In genomic region chr20:38083338-38084048, GRCh38 we compare ENCODE assay signal across 15 cellular contexts. TPM values are rescaled to one million over a fixed set of nuclear protein-coding genes. Genes with fewer than 3 reads are reported as not detected.
A peak's percentile ranks its signal among the peaks of the same experiment; 100 is the strongest.
DNase-seq lines count a peak whose midpoint lies in the region; ATAC-seq and TF ChIP-seq lines count a peak whose summit lies in the region.
"Had no signal": no experiment of that assay in that cellular context is flagged by ENCODE, and none has a peak within 500 bp of the region (broad histone marks: within the 10 kb centered on the region; RNA-seq: fewer than 3 reads in every experiment).

No MANE protein-coding gene starts in this region.

- 75 to 79% methylated on average over 12 of the region's 12 CpGs for WGBS in esophagus, 2 donors
- 80 to 83% methylated on average over 8 to 12 of the region's 12 CpGs for WGBS in transverse colon (ENCODE audit: low coverage in 1 of 2), 2 donors

- H3K9me3 ChIP-seq in esophagus (ENCODE audit: control insufficient read depth in 2 of 2, insufficient read depth in 1 of 2, low read depth in 1 of 2, low read length in 1 of 2): no peaks in the 10 kb centered on the region
- H3K9me3 ChIP-seq in transverse colon: no peaks in the 10 kb centered on the region

- H3K4me3 ChIP-seq in esophagus (ENCODE audit: low read depth in 1 of 2, low read length in 2 of 2) (no peak overlapping the region), transverse colon (no peak overlapping the region)
- H3K4me3 ChIP-seq: PC-9 had no signal

- POLR2A ChIA-PET in naive thymus-derived CD8-positive, alpha-beta T cell (lab: Charles Lee): no interaction called here

- H3K27me3 Mint-ChIP-seq in mesothelial cell of epicardium (ENCODE audit: low read depth): no peaks in the 10 kb centered on the region
- H3K27me3 Mint-ChIP-seq in naive thymus-derived CD8-positive, alpha-beta T cell: no peaks in the 10 kb centered on the region
- H3K27me3 Mint-ChIP-seq: activated CD4-positive, alpha-beta T cell treated with anti-CD3 and anti-CD28 coated beads, Interleukin-2, amount 10 ng/mL, durations not matched to agents 24 days and 14 days; IgD-negative memory B cell had no signal

- H3K4me3 Mint-ChIP-seq in mesothelial cell of epicardium: no peak overlapping the region
- no peak overlapping the region for H3K4me3 Mint-ChIP-seq in naive thymus-derived CD8-positive, alpha-beta T cell
- H3K4me3 Mint-ChIP-seq: activated CD4-positive, alpha-beta T cell treated with anti-CD3 and anti-CD28 coated beads, Interleukin-2, amount 10 ng/mL, durations not matched to agents 24 days and 14 days; CD8-positive, alpha-beta T cell; IgD-negative memory B cell; T-helper 1 cell treated with Interleukin-12 subunit alpha and Interleukin-12 subunit beta and Interleukin-4 antibody, amounts not matched to agents 30 μg/mL and 1 μg/mL, for 36 hours had no signal

- no peak for DNase-seq in mesothelial cell of epicardium (ENCODE audit: low spot score in 2 of 2, unreplicated experiment in 2 of 2)
- no peak for DNase-seq in transverse colon
- no peak for DNase-seq in omental fat pad (ENCODE audit: low spot score)
- no peak for DNase-seq in naive thymus-derived CD8-positive, alpha-beta T cell
- no peak for DNase-seq in caudate nucleus (lab: John Stamatoyannopoulos, UW)
- DNase-seq: activated CD4-positive, alpha-beta T cell treated with anti-CD3 and anti-CD28 coated beads, Interleukin-2, amount 10 ng/mL, durations not matched to agents 24 days and 14 days; CD8-positive, alpha-beta T cell; NCI-H1417; NCI-H446; PC-9 had no signal

- H3K4me1 ChIP-seq in esophagus (ENCODE audit: control insufficient read depth in 2 of 2, insufficient read depth in 2 of 2, low read length in 1 of 2) (peaks cover 0 to 4% of the 10 kb centered on the region in 2 donors), transverse colon (peaks cover 3 to 32% (median 12%) of the 10 kb centered on the region in 4 donors)

- peaks cover 23% of the 10 kb centered on the region for H3K9me3 Mint-ChIP-seq in mesothelial cell of epicardium
- H3K9me3 Mint-ChIP-seq in naive thymus-derived CD8-positive, alpha-beta T cell: peaks cover 0 to 5% (median 0%) of the 10 kb centered on the region in 9 donors
- H3K9me3 Mint-ChIP-seq: activated CD4-positive, alpha-beta T cell treated with anti-CD3 and anti-CD28 coated beads, Interleukin-2, amount 10 ng/mL, durations not matched to agents 24 days and 14 days; IgD-negative memory B cell had no signal

- H3K36me3 Mint-ChIP-seq in mesothelial cell of epicardium: peaks cover 58% of the 10 kb centered on the region
- peaks cover 8 to 97% (median 39%) of the 10 kb centered on the region in 3 donors for H3K36me3 Mint-ChIP-seq in naive thymus-derived CD8-positive, alpha-beta T cell

- peaks cover 43% of the 10 kb centered on the region for H3K4me1 Mint-ChIP-seq in mesothelial cell of epicardium
- H3K4me1 Mint-ChIP-seq in naive thymus-derived CD8-positive, alpha-beta T cell: peaks cover 14 to 25% (median 23%) of the 10 kb centered on the region in 4 donors
- H3K4me1 Mint-ChIP-seq: activated CD4-positive, alpha-beta T cell treated with anti-CD3 and anti-CD28 coated beads, Interleukin-2, amount 10 ng/mL, durations not matched to agents 24 days and 14 days had no signal

- TF ChIP-seq CTCF in mesothelial cell of epicardium (IDR thresholded peaks at IDR 0.05; ENCODE audit: unreplicated experiment) (no peak), transverse colon (IDR thresholded peaks at IDR 0.05) (no peak), omental fat pad (IDR thresholded peaks at IDR 0.05) (no peak)

- no peak for TF ChIP-seq EP300 in transverse colon (IDR thresholded peaks at IDR 0.05; ENCODE audit: low read depth)

- in situ Hi-C loops in transverse colon (cut with MboI; ENCODE audit: low pct_ligation_motif_present in 1 of 4, low pct_unique_long_range_greater_than_20kb in 1 of 4, low sequenced_read_pairs in 3 of 4): no loop called here

- ATAC-seq in SK-N-SH treated with all-trans-retinoic acid at 6 μM for 48 hours (no peak), omental fat pad (ENCODE audit: low FRiP score) (no peak), GM18519 (IDR thresholded peaks at IDR 0.05; ENCODE audit: low FRiP score, unreplicated experiment) (no peak)
- no peak for ATAC-seq in naive thymus-derived CD8-positive, alpha-beta T cell
- ATAC-seq: CD8-positive, alpha-beta T cell had no signal

- H3K27me3 ChIP-seq in esophagus (ENCODE audit: control insufficient read depth in 1 of 2, insufficient read depth in 2 of 2, low read length in 2 of 2) (no peaks in the 10 kb centered on the region), transverse colon (no peaks in the 10 kb centered on the region)

- TF ChIP-seq POLR2A in transverse colon (IDR thresholded peaks at IDR 0.05): no peak

- H3K27ac ChIP-seq in esophagus (ENCODE audit: low read depth in 2 of 2, low read length in 1 of 2): peak overlapping the region; percentile 24 to 71
- peak overlapping the region; percentile 66 to 83 (median 79) for H3K27ac ChIP-seq in transverse colon
- H3K27ac ChIP-seq in caudate nucleus (ENCODE audit: low read depth, low read length): no peak overlapping the region
- H3K27ac ChIP-seq: PC-9 had no signal

- peak overlapping the region; percentile 94 for H3K27ac Mint-ChIP-seq in mesothelial cell of epicardium
- peak overlapping the region in 1 of 10 donors; percentile 15 for H3K27ac Mint-ChIP-seq in naive thymus-derived CD8-positive, alpha-beta T cell
- H3K27ac Mint-ChIP-seq: activated CD4-positive, alpha-beta T cell treated with anti-CD3 and anti-CD28 coated beads, Interleukin-2, amount 10 ng/mL, durations not matched to agents 24 days and 14 days; CD8-positive, alpha-beta T cell; T-helper 1 cell treated with Interleukin-12 subunit alpha and Interleukin-12 subunit beta and Interleukin-4 antibody, amounts not matched to agents 30 μg/mL and 1 μg/mL, for 36 hours had no signal

- H3K36me3 ChIP-seq in esophagus (ENCODE audit: control insufficient read depth in 2 of 2, insufficient read depth in 2 of 2, low read length in 1 of 2): peaks cover 5 to 8% of the 10 kb centered on the region in 2 donors
- H3K36me3 ChIP-seq in transverse colon: peaks cover 0 to 13% (median 5%) of the 10 kb centered on the region in 4 donors

- intact Hi-C loops in transverse colon (cut with DNase I; ENCODE audit: low total_unique reads): no loop called here

TF ChIP-seq in SK-N-SH treated with all-trans-retinoic acid at 6 μM for 48 hours, 23 proteins besides CTCF, POLR2A, EP300 and RAD21:
- TF ChIP-seq ARNTL (CRISPR knock-in tag; IDR thresholded peaks at IDR 0.05; ENCODE audit: borderline replicate concordance, low read depth): no peak
- peak; percentile 91 for TF ChIP-seq ZFP3 (CRISPR knock-in tag; IDR thresholded peaks at IDR 0.05)

RNA-seq across cellular contexts. Expression of gene RPRD1B, which starts 49.9 kb away (rescaled TPM):
- polyA plus RNA-seq in esophagus: 10 to 100 TPM in 1 of 2 donors, 1 to 10 TPM in 1; 4.9 to 10.2 TPM
- total RNA-seq in mesothelial cell of epicardium: 47.8 to 52.7 TPM (median 48.4 TPM) in 3 replicates
- total RNA-seq in transverse colon: 10 to 100 TPM; 16.5 to 35.9 (median 21.0) TPM
- total RNA-seq in omental fat pad: 10 to 100 TPM; 24.1 to 33.5 (median 28.2) TPM
- total RNA-seq in naive thymus-derived CD8-positive, alpha-beta T cell: 10 to 100 TPM; 41.9 to 48.1 TPM
- polyA plus RNA-seq in naive thymus-derived CD8-positive, alpha-beta T cell: 1 to 10 TPM; 2.9 to 4.9 (median 4.0) TPM

RNA-seq across cellular contexts. Expression of gene TTI1, which starts 50.2 kb away (rescaled TPM):
- polyA plus RNA-seq in esophagus: 1 to 10 TPM; 4.6 to 6.1 TPM
- total RNA-seq in mesothelial cell of epicardium (33.2 to 33.7 TPM (median 33.6 TPM) in 3 replicates), transverse colon (10 to 100 TPM in 2 of 4 donors, 1 to 10 TPM in 2; 4.5 to 19.5 (median 9.4) TPM), omental fat pad (10 to 100 TPM; 10.6 to 29.3 (median 15.0) TPM)
- 10 to 100 TPM; 25.9 to 27.1 TPM for total RNA-seq in naive thymus-derived CD8-positive, alpha-beta T cell
- 10 to 100 TPM; 10.0 to 15.3 (median 12.0) TPM for polyA plus RNA-seq in naive thymus-derived CD8-positive, alpha-beta T cell
